1 cellular context compared by ENCODE assay signal in genomic region chr6:33206864-33207568, GRCh38.
TF ChIP-seq lines count a peak whose summit lies in the region.

No MANE protein-coding gene starts in this region.

TF ChIP-seq in HCT116, 20 proteins besides CTCF, POLR2A, EP300 and RAD21 (continued from another document):
- TF ChIP-seq ATF3 (IDR thresholded peaks at IDR 0.05), result no peak
- no peak for TF ChIP-seq ZFX (IDR thresholded peaks at IDR 0.05)
- TF ChIP-seq POLR2AphosphoS5 (IDR thresholded peaks at IDR 0.05; ENCODE audit: low read depth, low read length), result no peak
- no peak for TF ChIP-seq CEBPB (IDR thresholded peaks at IDR 0.05; ENCODE audit: low read depth)
- TF ChIP-seq SIN3A (IDR thresholded peaks at IDR 0.05; ENCODE audit: low read depth), result no peak
